8 cellular contexts compared by ENCODE assay signal in the genomic region with DNA sequence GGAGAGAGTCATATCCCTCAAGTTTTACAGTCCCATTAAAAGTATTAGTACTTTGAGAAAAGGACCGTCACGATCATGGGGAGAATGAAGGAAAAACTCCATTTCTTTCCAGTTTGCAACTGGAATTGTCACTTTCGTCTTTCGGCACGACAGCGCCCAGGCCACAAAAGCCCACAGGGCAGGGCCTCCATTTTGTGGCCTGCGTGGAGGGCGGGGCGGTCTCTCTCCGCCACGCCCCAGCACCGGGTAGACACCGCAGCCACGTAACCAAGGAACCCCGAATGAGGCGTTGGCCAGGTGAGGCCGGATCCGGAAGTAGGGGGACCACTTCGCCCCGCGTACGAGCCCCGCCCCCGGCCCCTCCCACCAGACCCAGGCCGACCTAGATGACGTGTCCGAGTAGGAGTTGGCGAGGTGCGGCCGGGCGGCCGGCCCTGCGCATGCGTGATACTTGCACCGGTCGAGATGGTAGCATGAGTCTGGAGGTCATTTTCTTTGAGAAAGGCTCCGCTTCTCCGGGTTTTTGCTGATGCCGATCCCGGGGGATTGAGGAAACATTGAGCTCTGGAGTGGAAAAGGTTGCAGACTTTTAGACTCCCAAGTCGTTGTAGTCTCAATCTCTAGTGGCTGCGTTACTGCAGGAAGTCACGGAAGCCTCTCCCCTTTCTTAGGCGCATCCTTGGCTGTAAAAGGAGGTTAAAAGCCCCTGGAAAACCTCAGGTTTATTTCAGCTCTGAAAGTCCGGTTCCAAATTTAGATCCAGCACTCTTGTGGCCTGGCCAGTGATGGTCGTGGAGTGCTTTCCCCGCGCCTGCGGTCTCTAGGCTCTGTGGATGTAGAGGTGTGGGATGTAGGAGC. TPM values are rescaled to one million over a fixed set of nuclear protein-coding genes. Genes with fewer than 3 reads are reported as not detected.
DNase-seq lines count a peak whose midpoint lies in the region; ATAC-seq and TF ChIP-seq lines count a peak whose summit lies in the region.

No MANE protein-coding gene starts in this region.

- TF ChIP-seq CTCF in astrocyte of the spinal cord (IDR thresholded peaks at IDR 0.05; ENCODE audit: low read depth, low read length) = no peak

- ATAC-seq in GM18505 (IDR thresholded peaks at IDR 0.05; ENCODE audit: unreplicated experiment) = peak; percentile 57
- peak; percentile 43 for ATAC-seq in HG02970 (IDR thresholded peaks at IDR 0.05; ENCODE audit: low FRiP score, unreplicated experiment)

- H3K4me3 ChIP-seq in astrocyte of the spinal cord (ENCODE audit: low read depth, low read length) = peak overlapping the region; percentile 50

- TF ChIP-seq POLR2A in GM18505 (IDR thresholded peaks at IDR 0.05; ENCODE audit: borderline replicate concordance, extremely low read depth, insufficient read depth, insufficient read length) = peak; percentile 76

- DNase-seq in NCI-H2029 treated with DMSO at 0.1 percent for 48 hours (lab: John Stamatoyannopoulos, UW) = peak; percentile 76
- DNase-seq in T1000 (lab: John Stamatoyannopoulos, UW) = peak; percentile 85
- peak; percentile 98 for DNase-seq in astrocyte of the spinal cord (ENCODE audit: low read depth, low spot score)
- peak; percentile 89 to 93 for DNase-seq in hippocampal formation (lab: John Stamatoyannopoulos, UW)
- peak; percentile 95 for DNase-seq in renal cortical epithelial cell (ENCODE audit: low read depth)
- no peak for DNase-seq in HK-2 (ENCODE audit: unreplicated experiment)

- in situ Hi-C loops in astrocyte of the spinal cord (cut with HindIII; ENCODE audit: low sequenced_read_pairs) = no loop called here

RNA-seq across cellular contexts. Expression of gene TM9SF2, which starts 2.7 kb away (rescaled TPM):
- 252 and 253 TPM in 2 replicates for total RNA-seq in renal cortical epithelial cell
